ENCODE assay signal across 9 cellular contexts in the genomic region with DNA sequence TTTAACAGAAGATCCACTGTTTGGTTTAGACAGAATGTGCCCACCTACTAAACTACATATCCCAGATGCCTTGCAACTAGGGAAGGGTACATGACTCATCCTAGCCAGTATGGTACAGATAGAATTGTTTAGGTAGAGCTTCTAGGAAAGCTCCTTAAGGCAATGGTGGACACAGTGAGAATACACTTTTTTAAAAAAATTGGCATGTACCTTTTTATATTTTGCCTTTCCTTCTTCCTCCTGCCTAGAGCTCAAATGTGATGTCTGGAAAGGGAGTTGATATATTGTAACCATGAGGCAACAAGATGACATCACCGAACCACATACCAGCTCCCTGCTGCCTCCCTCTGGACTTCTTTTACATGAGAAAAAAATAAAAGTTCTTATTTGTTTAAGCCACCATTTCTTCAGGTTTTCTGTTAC. TPM values are rescaled to one million over a fixed set of nuclear protein-coding genes. Genes with fewer than 3 reads are reported as not detected.
DNase-seq lines count a peak whose midpoint lies in the region; ATAC-seq, FAIRE-seq and TF ChIP-seq lines count a peak whose summit lies in the region.
"Had no signal": no experiment of that assay in that cellular context is flagged by ENCODE, and none has a peak within 500 bp of the region (broad histone marks: within the 10 kb centered on the region; RNA-seq: fewer than 3 reads in every experiment).

No MANE protein-coding gene starts in this region.

- no peak for FAIRE-seq in HepG2 (lab: Jason Lieb, UNC)

- H4K20me1 ChIP-seq in HepG2 (ENCODE audit: insufficient read depth, low read length): no peaks in the 10 kb centered on the region

- H3K4me3 ChIP-seq in HepG2 (replicated peaks in 1 of 3; ENCODE audit: insufficient read depth in 1 of 3, low read depth in 2 of 3, low read length in 3 of 3) (no peak overlapping the region), ovary (no peak overlapping the region)

- ATAC-seq in HG02885 (IDR thresholded peaks at IDR 0.05; ENCODE audit: poor library complexity, unreplicated experiment) (peak; percentile 61), HepG2 (peak; percentile 54; the same call in 2 of the 3 replicates)

- in situ Hi-C loops in HepG2 (cut with HindIII; ENCODE audit: extremely low pct_ligation_motif_present, low pct_unique_long_range_greater_than_20kb): no loop called here

- H3K9me3 ChIP-seq in HepG2 (ENCODE audit: low read length) (no peaks in the 10 kb centered on the region), ovary (no peaks in the 10 kb centered on the region)

- 0 out of 5 replicates have a peak, but pooled peaks cover 0 to 3% of the 10 kb centered on the region in 2 experiments for H3K27me3 ChIP-seq in HepG2 (ENCODE audit: control insufficient read depth in 1 of 2, insufficient read depth in 2 of 2, low read length in 2 of 2)
- H3K27me3 ChIP-seq in ovary: no peaks in the 10 kb centered on the region

- DNase-seq in EH (ENCODE audit: low read depth): peak; percentile 71
- DNase-seq in SKM-1 treated with dmso at 0.1 percent for 144 hours (lab: John Stamatoyannopoulos, UW; ENCODE audit: unreplicated experiment): peak; percentile 53
- peak; percentile 11 for DNase-seq in HepG2 (ENCODE audit: low spot score)
- DNase-seq in effector CD4-positive, alpha-beta T cell: no peak
- no peak for DNase-seq in T-helper 2 cell treated with Interferon-gamma antibody and Interleukin-4, amounts not matched to agents 5 μg/mL and 100 μg/mL, for 36 hours (ENCODE audit: low spot score)
- DNase-seq in ovary: no peak
- DNase-seq in activated CD4-positive, CD25-positive, alpha-beta regulatory T cell treated with anti-CD3 and anti-CD28 coated beads, Interleukin-2, amount 50 U/mL, for 72 hours: no peak
- DNase-seq: T-helper 9 cell had no signal

- no peak overlapping the region for H2AFZ ChIP-seq in HepG2 (ENCODE audit: low read length)

- TF ChIP-seq POLR2A in HepG2 (IDR thresholded peaks at IDR 0.05; ENCODE audit: insufficient read depth in 1 of 2, low read depth in 2 of 2, low read length in 2 of 2): no peak
- TF ChIP-seq POLR2A in ovary (IDR thresholded peaks at IDR 0.05): no peak

- intact Hi-C loops in HepG2 (cut with micrococcal nuclease; ENCODE audit: unreplicated experiment): no loop called here
- intact Hi-C loops in ovary (cut with DNase I): no loop called here

- H3K36me3 Mint-ChIP-seq in T-helper 2 cell treated with Interferon-gamma antibody and Interleukin-4, amounts not matched to agents 5 μg/mL and 100 μg/mL, for 36 hours (ENCODE audit: low read depth): no peaks in the 10 kb centered on the region

- peaks cover 24% of the 10 kb centered on the region for H3K27me3 Mint-ChIP-seq in T-helper 2 cell treated with Interferon-gamma antibody and Interleukin-4, amounts not matched to agents 5 μg/mL and 100 μg/mL, for 36 hours (ENCODE audit: low read depth)

- no peak overlapping the region for H3K4me3 Mint-ChIP-seq in T-helper 2 cell treated with Interferon-gamma antibody and Interleukin-4, amounts not matched to agents 5 μg/mL and 100 μg/mL, for 36 hours

- TF ChIP-seq CTCF in HepG2 (CRISPR knock-in tag; IDR thresholded peaks at IDR 0.05) (0 out of 2 replicates have a peak, but pooled peaks have one; percentile 25), ovary (IDR thresholded peaks at IDR 0.05) (no peak)

- peaks cover 3% of the 10 kb centered on the region for H3K4me1 Mint-ChIP-seq in T-helper 2 cell treated with Interferon-gamma antibody and Interleukin-4, amounts not matched to agents 5 μg/mL and 100 μg/mL, for 36 hours (ENCODE audit: low read depth)

- H3K27ac ChIP-seq in HepG2 (ENCODE audit: extremely low read length, insufficient read depth, low read length): no peak overlapping the region
- no peak overlapping the region for H3K27ac ChIP-seq in ovary

- no peaks in the 10 kb centered on the region for H3K36me3 ChIP-seq in HepG2 (replicated peaks in 1 of 2; ENCODE audit: control insufficient read depth in 1 of 2, insufficient read depth in 2 of 2, low read length in 2 of 2)
- H3K36me3 ChIP-seq in ovary: no peaks in the 10 kb centered on the region

- H3K27ac Mint-ChIP-seq in T-helper 2 cell treated with Interferon-gamma antibody and Interleukin-4, amounts not matched to agents 5 μg/mL and 100 μg/mL, for 36 hours: no peak overlapping the region

- no TSS peak for BruUV-seq in HepG2 (replicated peaks; lab: Mats Ljungman, UMichigan)

- TF ChIP-seq EP300 in HepG2 (IDR thresholded peaks at IDR 0.05; ENCODE audit: low read depth in 2 of 2, low read length in 2 of 2): no peak
- TF ChIP-seq EP300 in HepG2 (CRISPR knock-in tag; IDR thresholded peaks at IDR 0.05; ENCODE audit: borderline replicate concordance): no peak
- TF ChIP-seq EP300 in ovary (IDR thresholded peaks at IDR 0.05): no peak

- WGBS in HepG2 (ENCODE audit: low lambda C conversion rate): 33% methylated on average over 1 of the region's 1 CpG
- 59 to 72% (median 71%) methylated on average over 1 of the region's 1 CpG for WGBS in ovary, 3 donors

- TF ChIP-seq RAD21 in HepG2 (CRISPR knock-in tag; IDR thresholded peaks at IDR 0.05): no peak

- no peaks in the 10 kb centered on the region for H3K9me3 Mint-ChIP-seq in T-helper 2 cell treated with Interferon-gamma antibody and Interleukin-4, amounts not matched to agents 5 μg/mL and 100 μg/mL, for 36 hours

- POLR2A ChIA-PET in HepG2 (lab: Yijun Ruan, JAX): no interaction called here

- CTCF ChIA-PET in HepG2 (lab: Yijun Ruan, JAX; ENCODE audit: low intra/inter-chr PET ratio, low total read pairs): no interaction called here

- H3K4me1 ChIP-seq in HepG2 (ENCODE audit: insufficient read depth, low read length) (no peaks in the 10 kb centered on the region), ovary (ENCODE audit: insufficient read depth) (no peaks in the 10 kb centered on the region)

- no peak overlapping the region for H3K9ac ChIP-seq in HepG2 (ENCODE audit: insufficient read depth, low read depth, low read length)

- H3K79me2 ChIP-seq in HepG2 (ENCODE audit: insufficient read depth, low read length): no peaks in the 10 kb centered on the region

- no peak overlapping the region for H3K4me2 ChIP-seq in HepG2 (ENCODE audit: low read depth, low read length)

TF ChIP-seq in HepG2, 621 proteins besides CTCF, POLR2A, EP300 and RAD21 (continues in another document):
- TF ChIP-seq THAP11 (CRISPR knock-in tag; IDR thresholded peaks at IDR 0.05): peak; percentile 39; the same call in 1 of the 2 replicates
- no peak for TF ChIP-seq CCAR2 (optimal IDR thresholded peaks at IDR 0.05; ENCODE audit: low read depth, low read length)
- no peak for TF ChIP-seq ZNF558 (CRISPR knock-in tag; IDR thresholded peaks at IDR 0.05; ENCODE audit: borderline replicate concordance)

RNA-seq across cellular contexts. Expression of a gene that starts 14.4 kb away (rescaled TPM):
- total RNA-seq in HepG2 (2016; rRNA removed; fragmentation: Illumina TruSeq; extraction: Trizol) (0.04 TPM in 1 of 2 replicates, not detected in the other), ovary (under 1 TPM in 5 of 7 donors, not detected in 2; 0.15 to 0.43 (median 0.32) TPM)
- total RNA-seq in HepG2 (2016; cell fraction: cytosol; rRNA removed; fragmentation: Illumina TruSeq; extraction: Trizol; ENCODE audit: low read depth): not detected in 2 replicates
- 0.04 TPM in 1 of 2 replicates, not detected in the other for total RNA-seq in HepG2 (2016; cell fraction: insoluble cytoplasmic fraction; rRNA removed; fragmentation: Illumina TruSeq; extraction: Trizol)
- total RNA-seq in HepG2 (2016; cell fraction: membrane; rRNA removed; fragmentation: Illumina TruSeq; extraction: Trizol): not detected in 2 replicates
- total RNA-seq in HepG2 (2016; cell fraction: nucleus; rRNA removed; fragmentation: Illumina TruSeq; extraction: Trizol): not detected in 2 replicates
- polyA plus RNA-seq in HepG2 (2011; rRNA removed) (0.03 TPM in 2 replicates), ovary (under 1 TPM; 0.27 to 0.34 TPM)
- 0.01 TPM in 2 replicates for polyA plus RNA-seq in HepG2 (2011; cell fraction: cytosol; rRNA removed)
- polyA plus RNA-seq in HepG2 (2011; cell fraction: nucleus; rRNA removed): 0.06 TPM in 1 of 2 replicates, not detected in the other
- polyA plus RNA-seq in HepG2 (2012): not detected in 2 replicates
- polyA plus RNA-seq in HepG2 (2016; cell fraction: cytosol; fragmentation: Illumina TruSeq; extraction: Trizol; ENCODE audit: low read depth): not detected in 2 replicates
- not detected in 2 replicates for polyA plus RNA-seq in HepG2 (2016; cell fraction: insoluble cytoplasmic fraction; fragmentation: Illumina TruSeq; extraction: Trizol; ENCODE audit: low read depth)
- not detected in 2 replicates for polyA plus RNA-seq in HepG2 (2016; cell fraction: membrane; fragmentation: Illumina TruSeq; extraction: Trizol; ENCODE audit: low read depth)
- not detected in 2 replicates for polyA plus RNA-seq in HepG2 (2016; cell fraction: nucleus; fragmentation: Illumina TruSeq; extraction: Trizol; ENCODE audit: insufficient read depth, low read depth)
- polyA minus RNA-seq in HepG2 (2011; rRNA and poly(A)+ RNA removed; ENCODE audit: low replicate concordance): not detected in 2 replicates
- not detected in 2 replicates for polyA minus RNA-seq in HepG2 (2011; cell fraction: cytosol; rRNA and poly(A)+ RNA removed)
- polyA minus RNA-seq in HepG2 (2011; cell fraction: nucleus; rRNA and poly(A)+ RNA removed): not detected in 2 replicates

Comparison
In these comparisons a context has a peak if more than half of its experiments do, and no peak if none do; other contexts are left out.
1. DNase-seq: peak in EH (single experiment), SKM-1 treated with dmso at 0.1 percent for 144 hours (single experiment) and HepG2 (single experiment); none in effector CD4-positive, alpha-beta T cell (single experiment), T-helper 2 cell treated with Interferon-gamma antibody and Interleukin-4, amounts not matched to agents 5 μg/mL and 100 μg/mL, for 36 hours (single experiment), ovary (0 of 5) and activated CD4-positive, CD25-positive, alpha-beta regulatory T cell treated with anti-CD3 and anti-CD28 coated beads, Interleukin-2, amount 50 U/mL, for 72 hours (single experiment).